In the genomic region with DNA sequence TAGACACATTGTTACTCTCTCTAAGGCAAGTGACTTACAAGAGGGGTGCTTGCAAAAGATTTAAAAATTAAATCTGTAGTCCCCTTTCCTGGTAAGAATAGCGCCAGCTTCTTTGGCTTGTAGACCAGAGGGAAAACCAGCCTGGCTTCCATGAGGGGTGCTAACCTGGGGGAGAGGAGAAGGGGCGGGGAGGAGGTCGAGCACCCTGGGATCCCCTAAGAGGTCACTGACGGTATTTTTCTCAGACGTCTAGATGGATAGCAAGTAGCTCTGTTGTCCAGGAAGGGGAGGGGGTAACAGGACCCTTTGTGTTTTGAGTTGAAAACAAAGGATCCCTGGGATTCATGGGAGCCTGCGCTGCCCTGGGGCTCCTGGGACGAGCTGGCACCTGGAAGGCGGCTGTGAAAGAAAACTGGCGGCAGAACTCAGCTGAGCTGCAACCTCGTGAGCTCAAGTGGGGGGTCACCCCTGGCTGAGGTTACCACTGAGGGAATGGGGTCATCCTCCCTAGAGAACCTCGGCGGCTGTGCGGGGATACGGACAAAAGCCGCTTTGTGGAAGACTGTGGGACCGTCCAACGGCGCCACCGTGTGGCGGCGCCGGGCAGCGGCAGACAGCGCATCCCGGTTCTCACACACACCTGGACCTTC, we compare ENCODE assay signal across 9 cellular contexts. TPM values are rescaled to one million over a fixed set of nuclear protein-coding genes. Genes with fewer than 3 reads are reported as not detected.
DNase-seq lines count a peak whose midpoint lies in the region; ATAC-seq and TF ChIP-seq lines count a peak whose summit lies in the region.
"Had no signal": no experiment of that assay in that cellular context is flagged by ENCODE, and none has a peak within 500 bp of the region (broad histone marks: within the 10 kb centered on the region; RNA-seq: fewer than 3 reads in every experiment).

No MANE protein-coding gene starts in this region.

- H3K27me3 ChIP-seq in CD4-positive, alpha-beta T cell (ENCODE audit: control insufficient read depth, insufficient read depth, low read length) = peaks cover 27% of the 10 kb centered on the region
- no peaks in the 10 kb centered on the region for H3K27me3 ChIP-seq in testis

- no peaks in the 10 kb centered on the region for H3K36me3 ChIP-seq in testis (ENCODE audit: low read depth, missing control alignments)

- H3K4me3 Mint-ChIP-seq in CD4-positive, alpha-beta T cell = no peak overlapping the region
- H3K4me3 Mint-ChIP-seq in activated T-cell treated with anti-CD3 and anti-CD28 coated beads, Interleukin-2, amount 50 U/mL, for 24 hours = no peak overlapping the region
- H3K4me3 Mint-ChIP-seq in nephron progenitor cell = peak overlapping the region; percentile 67
- H3K4me3 Mint-ChIP-seq: activated naive CD8-positive, alpha-beta T cell had no signal

- CTCF ChIA-PET in CD4-positive, alpha-beta T cell (lab: Charles Lee) = interaction anchor here (0.7 to 1.1 kb wide), 3 partner anchors 641 to 689 kb away, joined by 3 to 4 read pairs (median 4); no protein-coding TSS in a partner anchor

- no peak overlapping the region for H3K27ac ChIP-seq in CD4-positive, alpha-beta T cell (ENCODE audit: low read depth, low read length)
- peak overlapping the region; percentile 55 to 65 for H3K27ac ChIP-seq in testis

- H3K27ac Mint-ChIP-seq in CD4-positive, alpha-beta T cell = no peak overlapping the region
- no peak overlapping the region for H3K27ac Mint-ChIP-seq in activated T-cell treated with anti-CD3 and anti-CD28 coated beads, Interleukin-2, amount 50 U/mL, for 24 hours
- peak overlapping the region; percentile 81 for H3K27ac Mint-ChIP-seq in nephron progenitor cell
- H3K27ac Mint-ChIP-seq: activated naive CD8-positive, alpha-beta T cell had no signal

- WGBS in testis, 2 donors = 5 to 10% methylated on average over 19 to 22 of the region's 25 CpGs

- peaks cover 11% of the 10 kb centered on the region for H3K4me1 ChIP-seq in testis

- peak; percentile 20 to 66 (median 34) for DNase-seq in CD4-positive, alpha-beta T cell
- DNase-seq in NCI-H748 treated with DMSO at 0.1 percent for 48 hours (lab: John Stamatoyannopoulos, UW) (peak; percentile 28), fibroblast of peridontal ligament (ENCODE audit: extremely low read depth) (peak; percentile 53), nephron progenitor cell (peak; percentile 75), testis (peak; percentile 86)
- peak; percentile 67 for DNase-seq in activated T-cell treated with anti-CD3 and anti-CD28 coated beads, Interleukin-2, amount 50 U/mL, for 24 hours

- intact Hi-C loops in CD4-positive, alpha-beta T cell (cut with DNase I, micrococcal nuclease) = loop anchor here (1.0 to 10.0 kb wide), 4 partner anchors 544 to 917 kb away; no protein-coding TSS in a partner anchor
- intact Hi-C loops in testis (cut with DNase I; ENCODE audit: low total_unique reads) = no loop called here

- TF ChIP-seq POLR2A in testis (IDR thresholded peaks at IDR 0.05) = no peak

- TF ChIP-seq CTCF in CD4-positive, alpha-beta T cell (IDR thresholded peaks at IDR 0.05) = peak; percentile 84
- TF ChIP-seq CTCF in nephron progenitor cell (IDR thresholded peaks at IDR 0.05) = peak; percentile 95
- peak; percentile 72 to 92 (median 80) for TF ChIP-seq CTCF in testis (IDR thresholded peaks at IDR 0.05)

- H3K4me1 Mint-ChIP-seq in CD4-positive, alpha-beta T cell (ENCODE audit: low read depth) = no peaks in the 10 kb centered on the region
- H3K4me1 Mint-ChIP-seq in activated T-cell treated with anti-CD3 and anti-CD28 coated beads, Interleukin-2, amount 50 U/mL, for 24 hours (ENCODE audit: low read depth) = no peaks in the 10 kb centered on the region
- H3K4me1 Mint-ChIP-seq in nephron progenitor cell = peaks cover 48% of the 10 kb centered on the region

- no peaks in the 10 kb centered on the region for H3K9me3 Mint-ChIP-seq in CD4-positive, alpha-beta T cell
- no peaks in the 10 kb centered on the region for H3K9me3 Mint-ChIP-seq in activated T-cell treated with anti-CD3 and anti-CD28 coated beads, Interleukin-2, amount 50 U/mL, for 24 hours
- no peaks in the 10 kb centered on the region for H3K9me3 Mint-ChIP-seq in nephron progenitor cell

- POLR2A ChIA-PET in CD4-positive, alpha-beta T cell (lab: Charles Lee) = no interaction called here

- H3K27me3 Mint-ChIP-seq in CD4-positive, alpha-beta T cell = peaks cover 81% of the 10 kb centered on the region
- peaks cover 81% of the 10 kb centered on the region for H3K27me3 Mint-ChIP-seq in activated T-cell treated with anti-CD3 and anti-CD28 coated beads, Interleukin-2, amount 50 U/mL, for 24 hours
- peaks cover 31% of the 10 kb centered on the region for H3K27me3 Mint-ChIP-seq in nephron progenitor cell (ENCODE audit: low read depth, poor library complexity)

- peak overlapping the region; percentile 14 to 39 for H3K4me3 ChIP-seq in testis

- no peaks in the 10 kb centered on the region for H3K9me3 ChIP-seq in CD4-positive, alpha-beta T cell (ENCODE audit: control insufficient read depth, low read length)
- no peaks in the 10 kb centered on the region for H3K9me3 ChIP-seq in testis

- ATAC-seq in CD4-positive, alpha-beta T cell (ENCODE audit: poor library complexity) = peak; percentile 71
- ATAC-seq in GM19043 (IDR thresholded peaks at IDR 0.05; ENCODE audit: low read depth, unreplicated experiment) (peak; percentile 62), HG03354 (IDR thresholded peaks at IDR 0.05; ENCODE audit: poor library complexity, severe bottlenecking, unreplicated experiment) (peak; percentile 87)

- H3K36me3 Mint-ChIP-seq in CD4-positive, alpha-beta T cell (ENCODE audit: low read depth) = no peaks in the 10 kb centered on the region
- no peaks in the 10 kb centered on the region for H3K36me3 Mint-ChIP-seq in activated T-cell treated with anti-CD3 and anti-CD28 coated beads, Interleukin-2, amount 50 U/mL, for 24 hours (ENCODE audit: low read depth)
- no peaks in the 10 kb centered on the region for H3K36me3 Mint-ChIP-seq in nephron progenitor cell (ENCODE audit: low read depth)
- H3K36me3 Mint-ChIP-seq: activated naive CD8-positive, alpha-beta T cell had no signal

RNA-seq across cellular contexts. Expression of gene MRPL19, which starts 37.8 kb away (rescaled TPM):
- total RNA-seq in CD4-positive, alpha-beta T cell = 10 to 100 TPM; 10.7 to 14.9 TPM
- total RNA-seq in testis = 10 to 100 TPM; 27.9 to 36.2 TPM
- 27.3 TPM for polyA plus RNA-seq in testis (ENCODE audit: insufficient read depth, low read depth, low replicate concordance)

RNA-seq across cellular contexts. Expression of gene EVA1A, which starts 48.1 kb away (rescaled TPM):
- total RNA-seq in CD4-positive, alpha-beta T cell = not detected
- total RNA-seq in testis = 10 to 100 TPM; 10.3 to 13.8 TPM
- 5.2 TPM for polyA plus RNA-seq in testis (ENCODE audit: insufficient read depth, low read depth, low replicate concordance)

Comparison
In these comparisons a context has a peak if more than half of its experiments do, and no peak if none do; other contexts are left out.
1. DNase-seq: peak in every context shown above with its lines; median percentile 86 in testis; 75 in nephron progenitor cell; 67 in activated T-cell treated with anti-CD3 and anti-CD28 coated beads, Interleukin-2, amount 50 U/mL, for 24 hours; 53 in fibroblast of peridontal ligament; 34 in CD4-positive, alpha-beta T cell; 28 in NCI-H748 treated with DMSO at 0.1 percent for 48 hours.
2. RNA of gene EVA1A, which starts 48.1 kb away (total RNA-seq): 10.3 to 13.8 TPM in testis; not detected in CD4-positive, alpha-beta T cell; every median in the first group is over 4 times any median in the second.
3. Peak in every context shown above with its lines, with median percentiles within 50 percentile points of each other: ATAC-seq and CTCF ChIP-seq.